24 cellular contexts compared by ENCODE assay signal in the genomic region with DNA sequence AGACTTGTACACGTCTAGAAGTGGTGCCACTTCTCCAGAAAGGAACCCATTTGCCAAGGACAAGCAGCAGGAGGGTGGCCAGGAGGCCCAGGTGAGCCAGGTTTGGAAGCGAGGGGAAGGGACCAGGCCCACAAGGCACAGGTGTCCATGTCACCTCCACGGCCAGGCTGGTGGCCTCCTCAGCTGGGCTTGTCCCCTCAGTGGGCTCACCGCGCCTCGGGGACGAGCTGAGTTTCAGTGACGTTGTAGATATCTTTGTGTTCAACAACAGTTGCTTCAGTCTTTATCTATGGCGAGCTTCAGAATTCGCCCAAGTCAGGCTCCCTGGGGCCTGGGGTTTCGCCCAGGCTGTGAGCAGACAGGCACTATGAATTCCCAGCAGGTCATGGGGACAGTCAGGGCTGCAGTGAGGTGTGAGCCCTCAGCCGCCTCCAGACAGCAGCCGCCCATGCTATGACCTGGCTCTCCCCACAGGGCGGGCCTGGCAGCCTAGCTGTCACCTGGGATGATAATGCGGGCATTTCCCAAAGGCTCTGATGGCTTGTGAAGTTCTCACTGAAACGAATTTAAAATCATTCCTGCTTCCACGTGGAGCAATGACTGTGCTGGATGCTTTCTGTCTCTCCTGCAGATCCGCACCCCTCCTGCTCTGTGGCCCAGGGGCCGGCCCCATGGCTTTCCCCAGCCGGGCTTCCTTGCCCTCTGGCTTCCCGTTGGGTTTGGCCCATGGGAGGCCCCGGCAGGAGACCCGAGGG.
A peak's percentile ranks its signal among the peaks of the same experiment; 100 is the strongest.
DNase-seq lines count a peak whose midpoint lies in the region; ATAC-seq, FAIRE-seq and TF ChIP-seq lines count a peak whose summit lies in the region.
"Had no signal": no experiment of that assay in that cellular context is flagged by ENCODE, and none has a peak within 500 bp of the region (broad histone marks: within the 10 kb centered on the region; RNA-seq: fewer than 3 reads in every experiment).

No MANE protein-coding gene starts in this region.

- ATAC-seq in K562 (0 out of 3 replicates have a peak, but pooled peaks have one; percentile 20), GM21367 (IDR thresholded peaks at IDR 0.05; ENCODE audit: unreplicated experiment) (no peak)
- ATAC-seq: PC-3 had no signal

- no peak overlapping the region for H3K9ac ChIP-seq in H9 (ENCODE audit: extremely low read depth, insufficient read length, low read length)
- H3K9ac ChIP-seq in K562 (ENCODE audit: insufficient read depth in 1 of 2, low read depth in 2 of 2, low read length in 2 of 2) = peak overlapping the region in 1 of 2 experiments; percentile 69; a peak in 1 of 4 replicates
- peak overlapping the region; percentile 24 for H3K9ac ChIP-seq in neuronal stem cell (ENCODE audit: low read depth, low read length, poor library complexity)

- intact Hi-C loops in K562 (cut with micrococcal nuclease) = no loop called here

- POLR2A ChIA-PET in K562 (lab: Yijun Ruan, JAX) = interaction anchor here (0.6 kb wide), 1 partner anchor 17 kb away, joined by 4 read pairs; no protein-coding TSS in a partner anchor

- H3K27ac ChIP-seq in H9 (ENCODE audit: insufficient read length, low read depth, low read length) = no peak overlapping the region
- no peak overlapping the region for H3K27ac ChIP-seq in K562 (ENCODE audit: extremely low read depth, low read depth, low read length)
- H3K27ac ChIP-seq in neuronal stem cell (replicated peaks; ENCODE audit: low read length) = no peak overlapping the region
- H3K27ac ChIP-seq: SJCRH30 had no signal

- H3K23ac ChIP-seq in H9 (ENCODE audit: insufficient read length, low read depth, low read length) (no peak overlapping the region), neuronal stem cell (ENCODE audit: low read depth, low read length, poor library complexity) (peak overlapping the region; percentile 83)

- no peak overlapping the region for H2AK5ac ChIP-seq in H9 (ENCODE audit: insufficient read length, low read length)
- peak overlapping the region; percentile 67 for H2AK5ac ChIP-seq in neuronal stem cell (ENCODE audit: low read depth, low read length)

- no peaks in the 10 kb centered on the region for H3K9me1 ChIP-seq in K562 (ENCODE audit: control insufficient read depth, insufficient read depth, low read length)

- H3K27me3 Mint-ChIP-seq in H9 (ENCODE audit: low read depth) = peaks cover 7% of the 10 kb centered on the region
- H3K27me3 Mint-ChIP-seq: CD4-positive, alpha-beta memory T cell had no signal

- TF ChIP-seq CTCF in H9 (conservative IDR thresholded peaks at IDR 0.05) (no peak), K562 (IDR thresholded peaks at IDR 0.05 in 2 of 3, conservative IDR thresholded peaks at IDR 0.05 in 1 of 3; ENCODE audit: insufficient read depth in 2 of 3, low read depth in 1 of 3, low read length in 3 of 3) (no peak)

- H3K79me2 ChIP-seq in H9 (ENCODE audit: insufficient read depth, low read length) (no peaks in the 10 kb centered on the region), K562 (ENCODE audit: control insufficient read depth, insufficient read depth, low read length) (no peaks in the 10 kb centered on the region)

- H4K5ac ChIP-seq in H9 (ENCODE audit: insufficient read length, low read depth, low read length) = no peak overlapping the region

- H2BK5ac ChIP-seq in H9 (ENCODE audit: insufficient read length, low read length) (no peak overlapping the region), neuronal stem cell (ENCODE audit: low read length) (peak overlapping the region; percentile 7)

- H3K4me3 ChIP-seq in K562 = no peak overlapping the region
- H3K4me3 ChIP-seq in neuronal stem cell (ENCODE audit: low read length in 2 of 2) = no peak overlapping the region
- H3K4me3 ChIP-seq: SJCRH30 had no signal

- TF ChIP-seq POLR2A in K562 (conservative IDR thresholded peaks at IDR 0.05) = no peak

- no peak overlapping the region for H3K56ac ChIP-seq in H9 (ENCODE audit: insufficient read length, low read depth, low read length)

- H3K9me3 Mint-ChIP-seq in H9 = no peaks in the 10 kb centered on the region
- H3K9me3 Mint-ChIP-seq: CD4-positive, alpha-beta memory T cell had no signal

- TF ChIP-seq RAD21 in K562 (CRISPR knock-in tag; conservative IDR thresholded peaks at IDR 0.05 in 1 of 2, IDR thresholded peaks at IDR 0.05 in 1 of 2) = no peak

- no peaks in the 10 kb centered on the region for H3K36me3 Mint-ChIP-seq in H9 (ENCODE audit: insufficient read depth in 1 of 3, low read depth in 3 of 3)
- H3K36me3 Mint-ChIP-seq: CD4-positive, alpha-beta memory T cell had no signal

- H3K14ac ChIP-seq in H9 (ENCODE audit: insufficient read depth, low read length) (no peak overlapping the region), neuronal stem cell (ENCODE audit: low read length) (no peak overlapping the region)

- no peak for TF ChIP-seq EP300 in K562 (IDR thresholded peaks at IDR 0.05; ENCODE audit: low read length)

- H3K4me3 Mint-ChIP-seq in H9 = no peak overlapping the region
- H3K4me3 Mint-ChIP-seq: B cell; CD4-positive, alpha-beta memory T cell had no signal

- in situ Hi-C loops in K562 (cut with MboI) = loop anchor here (25.0 kb wide), 1 partner anchor 245 kb away; the partner anchor contains the start of gene TANC2

- H2AFZ ChIP-seq in H9 (ENCODE audit: low read length) (no peak overlapping the region), K562 (ENCODE audit: low read depth, low read length) (no peak overlapping the region), neuronal stem cell (ENCODE audit: low read length) (no peak overlapping the region)

- no peak overlapping the region for H2BK120ac ChIP-seq in H9 (ENCODE audit: low read depth, low read length, poor library complexity, severe bottlenecking)
- H2BK120ac ChIP-seq in neuronal stem cell (ENCODE audit: low read depth, low read length) = no peak overlapping the region

- H3K4me1 Mint-ChIP-seq in H9 = peaks cover 9 to 12% of the 10 kb centered on the region in 2 experiments

- H3K23me2 ChIP-seq in H9 (ENCODE audit: insufficient read length, low read depth, low read length, poor library complexity, severe bottlenecking) = no peaks in the 10 kb centered on the region

- DNase-seq in activated CD8-positive, alpha-beta memory T cell treated with anti-CD3 and anti-CD28 coated beads for 24 hours = peak; percentile 55
- DNase-seq in activated CD8-positive, alpha-beta memory T cell treated with anti-CD3 and anti-CD28 coated beads, Interleukin-2, amount 50 U/mL, for 4 hours = no peak
- DNase-seq in H9 = peak; percentile 36
- no peak for DNase-seq in K562 (ENCODE audit: extremely low read depth in 1 of 4, low spot score in 3 of 4)
- DNase-seq in neuronal stem cell (ENCODE audit: low spot score) = no peak
- no peak for DNase-seq in DMS79 (lab: John Stamatoyannopoulos, UW)
- no peak for DNase-seq in inferior parietal cortex (ENCODE audit: extremely low spot score)
- DNase-seq: 8988T; Calu3; CD4-positive, alpha-beta memory T cell; EL; NCI-H1105 treated with DMSO at 0.1 percent for 48 hours; NCI-H187; NCI-H2107; NCI-H345; NCI-H524 treated with DMSO at 0.1 percent for 48 hours; PC-3; SJCRH30 had no signal

- no TSS peak for BruUV-seq in K562 (replicated peaks; lab: Mats Ljungman, UMichigan)

- no peaks in the 10 kb centered on the region for H3K27me3 ChIP-seq in H9 (ENCODE audit: insufficient read depth, low read length)
- peaks cover 13 to 55% of the 10 kb centered on the region in 2 experiments; a peak in 4 of 5 replicates for H3K27me3 ChIP-seq in K562 (ENCODE audit: control insufficient read depth in 2 of 2, insufficient read depth in 2 of 2, low read length in 2 of 2)
- no peaks in the 10 kb centered on the region for H3K27me3 ChIP-seq in neuronal stem cell (ENCODE audit: control insufficient read depth in 3 of 3, insufficient read depth in 3 of 3, low read depth in 1 of 3, low read length in 3 of 3)
- H3K27me3 ChIP-seq: SJCRH30 had no signal

- H3K4me2 ChIP-seq in H9 (ENCODE audit: insufficient read depth, insufficient read length, low read length) = no peak overlapping the region
- H3K4me2 ChIP-seq in K562 (ENCODE audit: insufficient read depth, low read length) = no peak overlapping the region
- no peak overlapping the region for H3K4me2 ChIP-seq in neuronal stem cell (ENCODE audit: insufficient read depth, low read length, poor library complexity, severe bottlenecking)

- H3K36me3 ChIP-seq in K562 (ENCODE audit: control insufficient read depth, insufficient read depth, low read length) (no peaks in the 10 kb centered on the region), neuronal stem cell (replicated peaks in 1 of 2; ENCODE audit: control insufficient read depth in 2 of 2, insufficient read depth in 2 of 2, low read length in 2 of 2) (no peaks in the 10 kb centered on the region)
- H3K36me3 ChIP-seq: SJCRH30 had no signal

- H3K9me3 ChIP-seq in H9 (ENCODE audit: control insufficient read depth, low read depth, low read length) (no peaks in the 10 kb centered on the region), K562 (replicated peaks; ENCODE audit: control insufficient read depth, insufficient read depth, low read depth, low read length) (no peaks in the 10 kb centered on the region), neuronal stem cell (replicated peaks in 1 of 2; ENCODE audit: control insufficient read depth in 2 of 2, insufficient read depth in 1 of 2, low read depth in 1 of 2, low read length in 2 of 2) (peaks cover 0 to 9% of the 10 kb centered on the region in 2 donors)
- H3K9me3 ChIP-seq: SJCRH30 had no signal

- H3K79me1 ChIP-seq in H9 (ENCODE audit: insufficient read depth, low read depth, low read length, poor library complexity, severe bottlenecking) (no peaks in the 10 kb centered on the region), neuronal stem cell (ENCODE audit: low read depth, low read length) (no peaks in the 10 kb centered on the region)

- H2BK15ac ChIP-seq in H9 (ENCODE audit: low read depth, low read length) (no peak overlapping the region), neuronal stem cell (ENCODE audit: low read length) (peak overlapping the region; percentile 31)

- H4K8ac ChIP-seq in H9 (replicated peaks; ENCODE audit: insufficient read length, low read depth, low read length) (no peak overlapping the region), neuronal stem cell (ENCODE audit: low read depth, low read length) (no peak overlapping the region)

- no peak for FAIRE-seq in K562 (lab: Jason Lieb, UNC)
- FAIRE-seq: GM12892, GM18507, H54, HTR-8/SVneo had no signal

- H3K4ac ChIP-seq in H9 (ENCODE audit: low read depth, low read length) = no peak overlapping the region
- H3K4ac ChIP-seq in neuronal stem cell (ENCODE audit: low read length) = no peak overlapping the region

- no peak overlapping the region for H3K18ac ChIP-seq in H9 (ENCODE audit: insufficient read length, low read depth, low read length)
- H3K18ac ChIP-seq in neuronal stem cell (ENCODE audit: low read length) = peak overlapping the region; percentile 27

- H4K20me1 ChIP-seq in H9 (ENCODE audit: control insufficient read depth, insufficient read depth, insufficient read length) (no peaks in the 10 kb centered on the region), K562 (replicated peaks; ENCODE audit: control insufficient read depth, insufficient read depth, low read length) (no peaks in the 10 kb centered on the region)

- CTCF ChIA-PET in K562 (lab: Yijun Ruan, JAX; ENCODE audit: low intra/inter-chr PET ratio) = interaction anchor here (0.6 to 0.7 kb wide), 2 partner anchors 117 to 1311 kb away, joined by 3 to 4 read pairs; no protein-coding TSS in a partner anchor

- H3K4me1 ChIP-seq in H9 (ENCODE audit: insufficient read depth, low read length) (peaks cover 3% of the 10 kb centered on the region; the same call in 1 of the 2 replicates), K562 (replicated peaks in 1 of 2; ENCODE audit: control insufficient read depth in 2 of 2, insufficient read depth in 2 of 2, low read length in 2 of 2) (peaks cover 2 to 9% of the 10 kb centered on the region in 2 experiments; a peak in 3 of 5 replicates), neuronal stem cell (ENCODE audit: control insufficient read depth in 2 of 2, insufficient read depth in 1 of 2, low read depth in 1 of 2, low read length in 2 of 2) (peaks cover 2 to 6% of the 10 kb centered on the region in 2 donors)
- H3K4me1 ChIP-seq: SJCRH30 had no signal

- H3T11ph ChIP-seq in H9 (ENCODE audit: low read length) = no peak overlapping the region

- H2BK12ac ChIP-seq in H9 (ENCODE audit: insufficient read length, low read depth, low read length) (no peak overlapping the region), neuronal stem cell (ENCODE audit: low read length) (peak overlapping the region; percentile 18)

- H2BK20ac ChIP-seq in H9 (ENCODE audit: low read depth, low read length, poor library complexity, severe bottlenecking) = no peak overlapping the region

- WGBS in H9 (ENCODE audit: extremely low coverage, insufficient read length, low lambda C conversion rate) = no CpG with 5 or more reads among the region's 23 CpGs
- 36% methylated on average over 22 of the region's 23 CpGs for WGBS in K562 (ENCODE audit: insufficient coverage, low coverage, missing lambda C conversion rate)
- WGBS in neuronal stem cell (ENCODE audit: extremely low coverage in 2 of 2, insufficient read length in 2 of 2, insufficient replicate concordance in 1 of 2), 2 donors = no CpG with 5 or more reads among the region's 23 CpGs

- no peak overlapping the region for H3K27ac Mint-ChIP-seq in H9
- H3K27ac Mint-ChIP-seq: B cell had no signal

- H4K91ac ChIP-seq in H9 (ENCODE audit: insufficient read length, low read depth, low read length) (no peak overlapping the region), neuronal stem cell (ENCODE audit: low read depth, low read length, poor library complexity) (no peak overlapping the region)

Comparison
In these comparisons a context has a peak if more than half of its experiments do, and no peak if none do; other contexts are left out.
1. DNase-seq: peak in activated CD8-positive, alpha-beta memory T cell treated with anti-CD3 and anti-CD28 coated beads for 24 hours (single experiment) and H9 (single experiment); none in activated CD8-positive, alpha-beta memory T cell treated with anti-CD3 and anti-CD28 coated beads, Interleukin-2, amount 50 U/mL, for 4 hours (single experiment), K562 (0 of 4), neuronal stem cell (single experiment), DMS79 (single experiment) and inferior parietal cortex (single experiment).